Comparison of ENCODE assay signal across 1 cellular context in the genomic region with DNA sequence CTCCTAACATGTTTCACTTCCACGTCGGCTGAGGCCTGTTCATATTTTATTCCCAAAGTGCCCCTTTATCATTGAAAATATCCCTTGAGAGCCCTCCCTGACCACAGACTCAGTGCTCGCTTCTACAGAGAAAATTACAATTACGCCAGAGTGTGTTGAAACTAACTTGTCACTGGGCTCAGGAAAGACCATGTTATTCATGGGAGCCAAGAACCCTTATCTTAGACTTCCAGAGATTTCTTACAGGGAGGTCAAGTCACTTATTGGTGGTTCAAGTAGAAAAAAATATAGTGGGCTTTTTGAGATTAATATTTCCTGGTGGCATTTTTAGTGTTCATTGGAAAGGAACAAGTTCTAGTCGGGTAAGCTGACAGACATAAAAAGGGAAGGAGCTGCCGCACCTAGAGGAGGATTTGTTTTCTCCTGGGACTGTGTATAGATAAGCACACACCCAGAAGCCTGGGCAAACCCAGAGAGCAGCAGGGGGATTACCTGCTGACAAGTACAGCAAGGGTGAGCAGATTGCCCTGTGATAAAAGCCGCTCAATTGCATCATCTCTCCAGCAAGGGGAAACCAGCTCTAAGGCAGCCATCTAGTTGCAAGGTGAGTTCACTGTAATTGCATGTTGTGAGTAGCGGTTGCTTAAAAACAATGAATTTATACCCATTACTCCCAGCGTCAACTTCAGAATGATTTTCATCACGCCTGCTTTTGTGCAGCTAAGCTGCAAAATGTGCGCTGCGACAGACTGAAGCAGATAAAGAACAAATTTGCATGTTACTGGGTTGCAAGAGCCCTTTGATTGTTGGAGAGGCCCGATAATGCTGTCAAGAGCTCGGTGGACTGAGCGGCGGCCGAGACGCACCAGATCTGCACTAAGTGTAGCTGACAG.
TF ChIP-seq lines count a peak whose summit lies in the region.

No MANE protein-coding gene starts in this region.

TF ChIP-seq in K562, 482 proteins besides CTCF, POLR2A, EP300 and RAD21 (continued from another document and continues in another):
- TF ChIP-seq, protein P1, sequence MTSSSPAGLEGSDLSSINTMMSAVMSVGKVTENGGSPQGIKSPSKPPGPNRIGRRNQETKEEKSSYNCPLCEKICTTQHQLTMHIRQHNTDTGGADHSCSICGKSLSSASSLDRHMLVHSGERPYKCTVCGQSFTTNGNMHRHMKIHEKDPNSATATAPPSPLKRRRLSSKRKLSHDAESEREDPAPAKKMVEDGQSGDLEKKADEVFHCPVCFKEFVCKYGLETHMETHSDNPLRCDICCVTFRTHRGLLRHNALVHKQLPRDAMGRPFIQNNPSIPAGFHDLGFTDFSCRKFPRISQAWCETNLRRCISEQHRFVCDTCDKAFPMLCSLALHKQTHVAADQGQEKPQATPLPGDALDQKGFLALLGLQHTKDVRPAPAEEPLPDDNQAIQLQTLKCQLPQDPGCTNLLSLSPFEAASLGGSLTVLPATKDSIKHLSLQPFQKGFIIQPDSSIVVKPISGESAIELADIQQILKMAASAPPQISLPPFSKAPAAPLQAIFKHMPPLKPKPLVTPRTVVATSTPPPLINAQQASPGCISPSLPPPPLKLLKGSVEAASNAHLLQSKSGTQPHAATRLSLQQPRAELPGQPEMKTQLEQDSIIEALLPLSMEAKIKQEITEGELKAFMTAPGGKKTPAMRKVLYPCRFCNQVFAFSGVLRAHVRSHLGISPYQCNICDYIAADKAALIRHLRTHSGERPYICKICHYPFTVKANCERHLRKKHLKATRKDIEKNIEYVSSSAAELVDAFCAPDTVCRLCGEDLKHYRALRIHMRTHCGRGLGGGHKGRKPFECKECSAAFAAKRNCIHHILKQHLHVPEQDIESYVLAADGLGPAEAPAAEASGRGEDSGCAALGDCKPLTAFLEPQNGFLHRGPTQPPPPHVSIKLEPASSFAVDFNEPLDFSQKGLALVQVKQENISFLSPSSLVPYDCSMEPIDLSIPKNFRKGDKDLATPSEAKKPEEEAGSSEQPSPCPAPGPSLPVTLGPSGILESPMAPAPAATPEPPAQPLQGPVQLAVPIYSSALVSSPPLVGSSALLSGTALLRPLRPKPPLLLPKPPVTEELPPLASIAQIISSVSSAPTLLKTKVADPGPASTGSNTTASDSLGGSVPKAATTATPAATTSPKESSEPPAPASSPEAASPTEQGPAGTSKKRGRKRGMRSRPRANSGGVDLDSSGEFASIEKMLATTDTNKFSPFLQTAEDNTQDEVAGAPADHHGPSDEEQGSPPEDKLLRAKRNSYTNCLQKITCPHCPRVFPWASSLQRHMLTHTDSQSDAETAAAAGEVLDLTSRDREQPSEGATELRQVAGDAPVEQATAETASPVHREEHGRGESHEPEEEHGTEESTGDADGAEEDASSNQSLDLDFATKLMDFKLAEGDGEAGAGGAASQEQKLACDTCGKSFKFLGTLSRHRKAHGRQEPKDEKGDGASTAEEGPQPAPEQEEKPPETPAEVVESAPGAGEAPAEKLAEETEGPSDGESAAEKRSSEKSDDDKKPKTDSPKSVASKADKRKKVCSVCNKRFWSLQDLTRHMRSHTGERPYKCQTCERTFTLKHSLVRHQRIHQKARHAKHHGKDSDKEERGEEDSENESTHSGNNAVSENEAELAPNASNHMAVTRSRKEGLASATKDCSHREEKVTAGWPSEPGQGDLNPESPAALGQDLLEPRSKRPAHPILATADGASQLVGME (CRISPR knock-in tag; IDR thresholded peaks at IDR 0.05), result no peak
- TF ChIP-seq TAF15 (IDR thresholded peaks at IDR 0.05; ENCODE audit: low read depth, low read length), result no peak
- TF ChIP-seq NFXL1 (CRISPR knock-in tag; IDR thresholded peaks at IDR 0.05), result no peak
- TF ChIP-seq, protein P2, sequence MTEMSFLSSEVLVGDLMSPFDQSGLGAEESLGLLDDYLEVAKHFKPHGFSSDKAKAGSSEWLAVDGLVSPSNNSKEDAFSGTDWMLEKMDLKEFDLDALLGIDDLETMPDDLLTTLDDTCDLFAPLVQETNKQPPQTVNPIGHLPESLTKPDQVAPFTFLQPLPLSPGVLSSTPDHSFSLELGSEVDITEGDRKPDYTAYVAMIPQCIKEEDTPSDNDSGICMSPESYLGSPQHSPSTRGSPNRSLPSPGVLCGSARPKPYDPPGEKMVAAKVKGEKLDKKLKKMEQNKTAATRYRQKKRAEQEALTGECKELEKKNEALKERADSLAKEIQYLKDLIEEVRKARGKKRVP (CRISPR knock-in tag; IDR thresholded peaks at IDR 0.05), result peak; percentile 76; the same call in 1 of the 2 replicates
- TF ChIP-seq ETV1 (tag; conservative IDR thresholded peaks at IDR 0.05; ENCODE audit: low read depth), result no peak
- no peak for TF ChIP-seq KDM1A (IDR thresholded peaks at IDR 0.05)
- TF ChIP-seq ZNF384 (IDR thresholded peaks at IDR 0.05; ENCODE audit: low read depth, low read length), result no peak
- no peak for TF ChIP-seq MECOM (CRISPR knock-in tag; IDR thresholded peaks at IDR 0.05)
- peak; percentile 57; the same call in 1 of the 2 replicates for TF ChIP-seq TEAD4 (IDR thresholded peaks at IDR 0.05; ENCODE audit: low read length)
- TF ChIP-seq TEAD4 (CRISPR knock-in tag; IDR thresholded peaks at IDR 0.05; ENCODE audit: borderline replicate concordance), result no peak
- no peak for TF ChIP-seq HDAC6 (IDR thresholded peaks at IDR 0.05; ENCODE audit: low read depth, low read length)
- no peak for TF ChIP-seq ZBTB1 (CRISPR knock-in tag; IDR thresholded peaks at IDR 0.05; ENCODE audit: borderline replicate concordance, low read depth)
- no peak for TF ChIP-seq NR4A1 (CRISPR knock-in tag; IDR thresholded peaks at IDR 0.05)
- TF ChIP-seq NR4A1 (tag; IDR thresholded peaks at IDR 0.05), result no peak
- no peak for TF ChIP-seq RCOR1 (IDR thresholded peaks at IDR 0.05; ENCODE audit: borderline replicate concordance in 1 of 2, low read depth in 2 of 2, low read length in 2 of 2)
- no peak for TF ChIP-seq GABPB1 (CRISPR knock-in tag; IDR thresholded peaks at IDR 0.05)
- TF ChIP-seq ZNF24 (IDR thresholded peaks at IDR 0.05), result no peak
- TF ChIP-seq, protein P3, sequence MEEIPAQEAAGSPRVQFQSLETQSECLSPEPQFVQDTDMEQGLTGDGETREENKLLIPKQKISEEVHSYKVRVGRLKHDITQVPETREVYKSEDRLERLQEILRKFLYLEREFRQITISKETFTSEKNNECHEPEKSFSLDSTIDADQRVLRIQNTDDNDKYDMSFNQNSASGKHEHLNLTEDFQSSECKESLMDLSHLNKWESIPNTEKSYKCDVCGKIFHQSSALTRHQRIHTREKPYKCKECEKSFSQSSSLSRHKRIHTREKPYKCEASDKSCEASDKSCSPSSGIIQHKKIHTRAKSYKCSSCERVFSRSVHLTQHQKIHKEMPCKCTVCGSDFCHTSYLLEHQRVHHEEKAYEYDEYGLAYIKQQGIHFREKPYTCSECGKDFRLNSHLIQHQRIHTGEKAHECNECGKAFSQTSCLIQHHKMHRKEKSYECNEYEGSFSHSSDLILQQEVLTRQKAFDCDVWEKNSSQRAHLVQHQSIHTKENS (CRISPR knock-in tag; IDR thresholded peaks at IDR 0.05), result no peak
- TF ChIP-seq, protein P4, sequence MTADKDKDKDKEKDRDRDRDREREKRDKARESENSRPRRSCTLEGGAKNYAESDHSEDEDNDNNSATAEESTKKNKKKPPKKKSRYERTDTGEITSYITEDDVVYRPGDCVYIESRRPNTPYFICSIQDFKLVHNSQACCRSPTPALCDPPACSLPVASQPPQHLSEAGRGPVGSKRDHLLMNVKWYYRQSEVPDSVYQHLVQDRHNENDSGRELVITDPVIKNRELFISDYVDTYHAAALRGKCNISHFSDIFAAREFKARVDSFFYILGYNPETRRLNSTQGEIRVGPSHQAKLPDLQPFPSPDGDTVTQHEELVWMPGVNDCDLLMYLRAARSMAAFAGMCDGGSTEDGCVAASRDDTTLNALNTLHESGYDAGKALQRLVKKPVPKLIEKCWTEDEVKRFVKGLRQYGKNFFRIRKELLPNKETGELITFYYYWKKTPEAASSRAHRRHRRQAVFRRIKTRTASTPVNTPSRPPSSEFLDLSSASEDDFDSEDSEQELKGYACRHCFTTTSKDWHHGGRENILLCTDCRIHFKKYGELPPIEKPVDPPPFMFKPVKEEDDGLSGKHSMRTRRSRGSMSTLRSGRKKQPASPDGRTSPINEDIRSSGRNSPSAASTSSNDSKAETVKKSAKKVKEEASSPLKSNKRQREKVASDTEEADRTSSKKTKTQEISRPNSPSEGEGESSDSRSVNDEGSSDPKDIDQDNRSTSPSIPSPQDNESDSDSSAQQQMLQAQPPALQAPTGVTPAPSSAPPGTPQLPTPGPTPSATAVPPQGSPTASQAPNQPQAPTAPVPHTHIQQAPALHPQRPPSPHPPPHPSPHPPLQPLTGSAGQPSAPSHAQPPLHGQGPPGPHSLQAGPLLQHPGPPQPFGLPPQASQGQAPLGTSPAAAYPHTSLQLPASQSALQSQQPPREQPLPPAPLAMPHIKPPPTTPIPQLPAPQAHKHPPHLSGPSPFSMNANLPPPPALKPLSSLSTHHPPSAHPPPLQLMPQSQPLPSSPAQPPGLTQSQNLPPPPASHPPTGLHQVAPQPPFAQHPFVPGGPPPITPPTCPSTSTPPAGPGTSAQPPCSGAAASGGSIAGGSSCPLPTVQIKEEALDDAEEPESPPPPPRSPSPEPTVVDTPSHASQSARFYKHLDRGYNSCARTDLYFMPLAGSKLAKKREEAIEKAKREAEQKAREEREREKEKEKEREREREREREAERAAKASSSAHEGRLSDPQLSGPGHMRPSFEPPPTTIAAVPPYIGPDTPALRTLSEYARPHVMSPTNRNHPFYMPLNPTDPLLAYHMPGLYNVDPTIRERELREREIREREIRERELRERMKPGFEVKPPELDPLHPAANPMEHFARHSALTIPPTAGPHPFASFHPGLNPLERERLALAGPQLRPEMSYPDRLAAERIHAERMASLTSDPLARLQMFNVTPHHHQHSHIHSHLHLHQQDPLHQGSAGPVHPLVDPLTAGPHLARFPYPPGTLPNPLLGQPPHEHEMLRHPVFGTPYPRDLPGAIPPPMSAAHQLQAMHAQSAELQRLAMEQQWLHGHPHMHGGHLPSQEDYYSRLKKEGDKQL (CRISPR knock-in tag; IDR thresholded peaks at IDR 0.05; ENCODE audit: borderline replicate concordance), result no peak
- no peak for TF ChIP-seq C11orf30 (IDR thresholded peaks at IDR 0.05; ENCODE audit: low read depth)
- no peak for TF ChIP-seq ZNF165 (CRISPR knock-in tag; IDR thresholded peaks at IDR 0.05; ENCODE audit: borderline replicate concordance)
- TF ChIP-seq, protein P5, sequence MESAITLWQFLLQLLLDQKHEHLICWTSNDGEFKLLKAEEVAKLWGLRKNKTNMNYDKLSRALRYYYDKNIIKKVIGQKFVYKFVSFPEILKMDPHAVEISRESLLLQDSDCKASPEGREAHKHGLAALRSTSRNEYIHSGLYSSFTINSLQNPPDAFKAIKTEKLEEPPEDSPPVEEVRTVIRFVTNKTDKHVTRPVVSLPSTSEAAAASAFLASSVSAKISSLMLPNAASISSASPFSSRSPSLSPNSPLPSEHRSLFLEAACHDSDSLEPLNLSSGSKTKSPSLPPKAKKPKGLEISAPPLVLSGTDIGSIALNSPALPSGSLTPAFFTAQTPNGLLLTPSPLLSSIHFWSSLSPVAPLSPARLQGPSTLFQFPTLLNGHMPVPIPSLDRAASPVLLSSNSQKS (CRISPR knock-in tag; IDR thresholded peaks at IDR 0.05), result no peak
- TF ChIP-seq NELFE (IDR thresholded peaks at IDR 0.05; ENCODE audit: insufficient read depth, insufficient read length), result no peak
- TF ChIP-seq GABPA (tag; conservative IDR thresholded peaks at IDR 0.05; ENCODE audit: low read depth), result no peak
- TF ChIP-seq IFI16 (CRISPR knock-in tag; IDR thresholded peaks at IDR 0.05), result no peak
- TF ChIP-seq, protein P6, sequence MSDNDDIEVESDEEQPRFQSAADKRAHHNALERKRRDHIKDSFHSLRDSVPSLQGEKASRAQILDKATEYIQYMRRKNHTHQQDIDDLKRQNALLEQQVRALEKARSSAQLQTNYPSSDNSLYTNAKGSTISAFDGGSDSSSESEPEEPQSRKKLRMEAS (CRISPR knock-in tag; IDR thresholded peaks at IDR 0.05), result no peak
- no peak for TF ChIP-seq CC2D1A (IDR thresholded peaks at IDR 0.05)
- no peak for TF ChIP-seq MIER1 (IDR thresholded peaks at IDR 0.05; ENCODE audit: low read depth)
- TF ChIP-seq, protein P7, sequence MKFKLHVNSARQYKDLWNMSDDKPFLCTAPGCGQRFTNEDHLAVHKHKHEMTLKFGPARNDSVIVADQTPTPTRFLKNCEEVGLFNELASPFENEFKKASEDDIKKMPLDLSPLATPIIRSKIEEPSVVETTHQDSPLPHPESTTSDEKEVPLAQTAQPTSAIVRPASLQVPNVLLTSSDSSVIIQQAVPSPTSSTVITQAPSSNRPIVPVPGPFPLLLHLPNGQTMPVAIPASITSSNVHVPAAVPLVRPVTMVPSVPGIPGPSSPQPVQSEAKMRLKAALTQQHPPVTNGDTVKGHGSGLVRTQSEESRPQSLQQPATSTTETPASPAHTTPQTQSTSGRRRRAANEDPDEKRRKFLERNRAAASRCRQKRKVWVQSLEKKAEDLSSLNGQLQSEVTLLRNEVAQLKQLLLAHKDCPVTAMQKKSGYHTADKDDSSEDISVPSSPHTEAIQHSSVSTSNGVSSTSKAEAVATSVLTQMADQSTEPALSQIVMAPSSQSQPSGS (CRISPR knock-in tag; IDR thresholded peaks at IDR 0.05), result no peak
- TF ChIP-seq PCBP1 (IDR thresholded peaks at IDR 0.05; ENCODE audit: low read depth, low read length, poor library complexity, severe bottlenecking), result no peak
- TF ChIP-seq, protein P8, sequence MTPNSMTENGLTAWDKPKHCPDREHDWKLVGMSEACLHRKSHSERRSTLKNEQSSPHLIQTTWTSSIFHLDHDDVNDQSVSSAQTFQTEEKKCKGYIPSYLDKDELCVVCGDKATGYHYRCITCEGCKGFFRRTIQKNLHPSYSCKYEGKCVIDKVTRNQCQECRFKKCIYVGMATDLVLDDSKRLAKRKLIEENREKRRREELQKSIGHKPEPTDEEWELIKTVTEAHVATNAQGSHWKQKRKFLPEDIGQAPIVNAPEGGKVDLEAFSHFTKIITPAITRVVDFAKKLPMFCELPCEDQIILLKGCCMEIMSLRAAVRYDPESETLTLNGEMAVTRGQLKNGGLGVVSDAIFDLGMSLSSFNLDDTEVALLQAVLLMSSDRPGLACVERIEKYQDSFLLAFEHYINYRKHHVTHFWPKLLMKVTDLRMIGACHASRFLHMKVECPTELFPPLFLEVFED (CRISPR knock-in tag; conservative IDR thresholded peaks at IDR 0.05), result no peak
- TF ChIP-seq, protein P9, sequence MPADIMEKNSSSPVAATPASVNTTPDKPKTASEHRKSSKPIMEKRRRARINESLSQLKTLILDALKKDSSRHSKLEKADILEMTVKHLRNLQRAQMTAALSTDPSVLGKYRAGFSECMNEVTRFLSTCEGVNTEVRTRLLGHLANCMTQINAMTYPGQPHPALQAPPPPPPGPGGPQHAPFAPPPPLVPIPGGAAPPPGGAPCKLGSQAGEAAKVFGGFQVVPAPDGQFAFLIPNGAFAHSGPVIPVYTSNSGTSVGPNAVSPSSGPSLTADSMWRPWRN (IDR thresholded peaks at IDR 0.05; ENCODE audit: low read depth), result no peak
- TF ChIP-seq TCF7L2 (IDR thresholded peaks at IDR 0.05; ENCODE audit: low read depth, low read length), result no peak
- TF ChIP-seq BRD9 (IDR thresholded peaks at IDR 0.05; ENCODE audit: low read depth, partially characterized antibody), result no peak
- TF ChIP-seq NR2F6 (CRISPR knock-in tag; IDR thresholded peaks at IDR 0.05), result no peak
- no peak for TF ChIP-seq ZNF717 (CRISPR knock-in tag; IDR thresholded peaks at IDR 0.05)
- TF ChIP-seq CBX1 (IDR thresholded peaks at IDR 0.05; ENCODE audit: low read depth), result no peak
- no peak for TF ChIP-seq ZNF780A (CRISPR knock-in tag; IDR thresholded peaks at IDR 0.05)
- TF ChIP-seq POLR3A (IDR thresholded peaks at IDR 0.05; ENCODE audit: borderline replicate concordance, extremely low read depth, insufficient read depth, insufficient read length), result no peak
- TF ChIP-seq BCOR (IDR thresholded peaks at IDR 0.05), result no peak
- no peak for TF ChIP-seq E2F3 (CRISPR knock-in tag; IDR thresholded peaks at IDR 0.05)
- TF ChIP-seq ARID1B (IDR thresholded peaks at IDR 0.05), result peak; percentile 64
- no peak for TF ChIP-seq GTF2E2 (tag; IDR thresholded peaks at IDR 0.05)
